Comparison of ENCODE assay signal across 18 cellular contexts in genomic region chr5:87319469-87319868, GRCh38. TPM values are rescaled to one million over a fixed set of nuclear protein-coding genes. Genes with fewer than 3 reads are reported as not detected.
A peak's percentile ranks its signal among the peaks of the same experiment; 100 is the strongest.
DNase-seq lines count a peak whose midpoint lies in the region; ATAC-seq, FAIRE-seq and TF ChIP-seq lines count a peak whose summit lies in the region.
"Had no signal": no experiment of that assay in that cellular context is flagged by ENCODE, and none has a peak within 500 bp of the region (broad histone marks: within the 10 kb centered on the region; RNA-seq: fewer than 3 reads in every experiment).

No MANE protein-coding gene starts in this region.

- CTCF ChIA-PET in CD4-positive, alpha-beta T cell (lab: Charles Lee): no interaction called here
- CTCF ChIA-PET in K562 (lab: Yijun Ruan, JAX; ENCODE audit: low intra/inter-chr PET ratio): no interaction called here

- H3K27me3 Mint-ChIP-seq in CD4-positive, alpha-beta T cell: no peaks in the 10 kb centered on the region
- H3K27me3 Mint-ChIP-seq in glutamatergic neuron (ENCODE audit: unreplicated experiment): no peaks in the 10 kb centered on the region
- H3K27me3 Mint-ChIP-seq: B cell; CD8-positive, alpha-beta memory T cell; IgD-negative memory B cell had no signal

- no peaks in the 10 kb centered on the region for H3K9me1 ChIP-seq in K562 (ENCODE audit: control insufficient read depth, insufficient read depth, low read length)

- ATAC-seq in CD4-positive, alpha-beta T cell (ENCODE audit: poor library complexity): no peak
- ATAC-seq in K562: no peak
- no peak for ATAC-seq in body of pancreas
- ATAC-seq: HepG2 had no signal

- TF ChIP-seq CTCF in CD4-positive, alpha-beta T cell (IDR thresholded peaks at IDR 0.05): no peak
- TF ChIP-seq CTCF in K562 (IDR thresholded peaks at IDR 0.05 in 2 of 3, conservative IDR thresholded peaks at IDR 0.05 in 1 of 3; ENCODE audit: insufficient read depth in 2 of 3, low read depth in 1 of 3, low read length in 3 of 3): no peak
- TF ChIP-seq CTCF in glutamatergic neuron (IDR thresholded peaks at IDR 0.05; ENCODE audit: partially characterized antibody, unreplicated experiment): no peak
- TF ChIP-seq CTCF in body of pancreas (IDR thresholded peaks at IDR 0.05): no peak

- no peak for FAIRE-seq in K562 (lab: Jason Lieb, UNC)
- FAIRE-seq: D721Med, HepG2 had no signal

- peaks cover 0 to 7% of the 10 kb centered on the region in 2 experiments; a peak in 1 of 5 replicates for H3K4me1 ChIP-seq in K562 (replicated peaks in 1 of 2; ENCODE audit: control insufficient read depth in 2 of 2, insufficient read depth in 2 of 2, low read length in 2 of 2)
- H3K4me1 ChIP-seq in body of pancreas: no peaks in the 10 kb centered on the region

- no peak for TF ChIP-seq EP300 in K562 (IDR thresholded peaks at IDR 0.05; ENCODE audit: low read length)

- in situ Hi-C loops in K562 (cut with MboI): no loop called here

- no peaks in the 10 kb centered on the region; the same call in 2 of the 3 replicates for H3K36me3 ChIP-seq in K562 (ENCODE audit: control insufficient read depth, insufficient read depth, low read length)
- H3K36me3 ChIP-seq in body of pancreas (replicated peaks in 1 of 2; ENCODE audit: insufficient read depth in 1 of 2, low read depth in 2 of 2): no peaks in the 10 kb centered on the region

- 84% methylated on average over 2 of the region's 2 CpGs for WGBS in K562 (ENCODE audit: insufficient coverage, low coverage, missing lambda C conversion rate)
- WGBS in body of pancreas, 2 donors: 86% methylated on average over 2 of the region's 2 CpGs; no CpG with 5 or more reads in 1 of the 2 donors

- no peaks in the 10 kb centered on the region for H3K27me3 ChIP-seq in CD4-positive, alpha-beta T cell (ENCODE audit: control insufficient read depth, insufficient read depth, low read length)
- no peaks in the 10 kb centered on the region for H3K27me3 ChIP-seq in K562 (ENCODE audit: control insufficient read depth in 2 of 2, insufficient read depth in 2 of 2, low read length in 2 of 2)
- no peaks in the 10 kb centered on the region for H3K27me3 ChIP-seq in body of pancreas
- H3K27me3 ChIP-seq: BLaER1 treated with 17β-estradiol and CSF1 and Interleukin-3, amounts not matched to agents 10 nM and 100 nM had no signal

- peak overlapping the region; percentile 21 for H3K27ac Mint-ChIP-seq in CD4-positive, alpha-beta T cell
- peak overlapping the region; percentile 28 for H3K27ac Mint-ChIP-seq in glutamatergic neuron (ENCODE audit: unreplicated experiment)
- H3K27ac Mint-ChIP-seq: B cell, IgD-negative memory B cell had no signal

- intact Hi-C loops in CD4-positive, alpha-beta T cell (cut with DNase I, micrococcal nuclease): no loop called here
- intact Hi-C loops in K562 (cut with micrococcal nuclease) (no loop called here), body of pancreas (cut with DNase I) (no loop called here)

- no peak overlapping the region for H3K4me2 ChIP-seq in K562 (ENCODE audit: insufficient read depth, low read length)

- no peak overlapping the region for H3K9ac ChIP-seq in K562 (ENCODE audit: insufficient read depth in 1 of 2, low read depth in 2 of 2, low read length in 2 of 2)
- H3K9ac ChIP-seq: BLaER1 treated with 17β-estradiol and CSF1 and Interleukin-3, amounts not matched to agents 10 nM and 100 nM had no signal

- TF ChIP-seq RAD21 in K562 (CRISPR knock-in tag; conservative IDR thresholded peaks at IDR 0.05 in 1 of 2, IDR thresholded peaks at IDR 0.05 in 1 of 2): no peak

- no TSS peak for BruUV-seq in K562 (replicated peaks; lab: Mats Ljungman, UMichigan)

- H3K4me3 ChIP-seq in K562 (no peak overlapping the region), body of pancreas (no peak overlapping the region)

- peaks cover 78% of the 10 kb centered on the region for H3K4me1 Mint-ChIP-seq in CD4-positive, alpha-beta T cell (ENCODE audit: low read depth)
- H3K4me1 Mint-ChIP-seq in glutamatergic neuron (ENCODE audit: low read depth, unreplicated experiment): peaks cover 1% of the 10 kb centered on the region

- no peak overlapping the region for H3K27ac ChIP-seq in CD4-positive, alpha-beta T cell (ENCODE audit: low read depth, low read length)
- H3K27ac ChIP-seq in K562 (ENCODE audit: extremely low read depth, low read depth, low read length) (no peak overlapping the region), body of pancreas (no peak overlapping the region)
- H3K27ac ChIP-seq: BLaER1 treated with 17β-estradiol and CSF1 and Interleukin-3, amounts not matched to agents 10 nM and 100 nM had no signal

- H3K4me3 Mint-ChIP-seq in CD4-positive, alpha-beta T cell: no peak overlapping the region
- H3K4me3 Mint-ChIP-seq in glutamatergic neuron (ENCODE audit: unreplicated experiment): no peak overlapping the region
- H3K4me3 Mint-ChIP-seq: B cell; CD8-positive, alpha-beta memory T cell; IgD-negative memory B cell had no signal

- H3K9me3 Mint-ChIP-seq in CD4-positive, alpha-beta T cell: peaks cover 8% of the 10 kb centered on the region
- peaks cover 9% of the 10 kb centered on the region for H3K9me3 Mint-ChIP-seq in glutamatergic neuron (ENCODE audit: unreplicated experiment)
- H3K9me3 Mint-ChIP-seq: CD8-positive, alpha-beta memory T cell had no signal

- peaks cover 25% of the 10 kb centered on the region for H3K36me3 Mint-ChIP-seq in CD4-positive, alpha-beta T cell (ENCODE audit: low read depth)
- H3K36me3 Mint-ChIP-seq in glutamatergic neuron (ENCODE audit: unreplicated experiment): peaks cover 14% of the 10 kb centered on the region

- H2AFZ ChIP-seq in K562 (ENCODE audit: low read depth, low read length): no peak overlapping the region

- TF ChIP-seq POLR2A in K562 (conservative IDR thresholded peaks at IDR 0.05) (no peak), body of pancreas (IDR thresholded peaks at IDR 0.05) (no peak)

- no peaks in the 10 kb centered on the region for H3K9me3 ChIP-seq in CD4-positive, alpha-beta T cell (ENCODE audit: control insufficient read depth, low read length)
- H3K9me3 ChIP-seq in K562 (replicated peaks; ENCODE audit: control insufficient read depth, insufficient read depth, low read depth, low read length) (peaks cover 2% of the 10 kb centered on the region; the same call in 1 of the 2 replicates), body of pancreas (no peaks in the 10 kb centered on the region)

- DNase-seq in CD4-positive, alpha-beta T cell: no peak
- DNase-seq in K562 (ENCODE audit: extremely low read depth in 1 of 4, low spot score in 3 of 4): no peak
- no peak for DNase-seq in glutamatergic neuron
- no peak for DNase-seq in NCI-H2171 (lab: John Stamatoyannopoulos, UW)
- DNase-seq in OCI-M1 (lab: John Stamatoyannopoulos, UW): no peak
- DNase-seq in T-helper 1 cell: no peak
- no peak for DNase-seq in body of pancreas
- DNase-seq: 8988T; CD8-positive, alpha-beta memory T cell; COR-L47; GDM1; GOT3; H7 had no signal

- peaks cover 7% of the 10 kb centered on the region; the same call in 2 of the 3 replicates for H3K79me2 ChIP-seq in K562 (ENCODE audit: control insufficient read depth, insufficient read depth, low read length)

- no peaks in the 10 kb centered on the region for H4K20me1 ChIP-seq in K562 (replicated peaks; ENCODE audit: control insufficient read depth, insufficient read depth, low read length)

- POLR2A ChIA-PET in CD4-positive, alpha-beta T cell (lab: Charles Lee): no interaction called here
- POLR2A ChIA-PET in K562 (lab: Yijun Ruan, JAX): no interaction called here

TF ChIP-seq in K562, 482 proteins besides CTCF, POLR2A, EP300 and RAD21:
- TF ChIP-seq CBX3 (IDR thresholded peaks at IDR 0.05; ENCODE audit: borderline replicate concordance in 1 of 2, low read length in 2 of 2) (0 out of 3 replicates have a peak, but pooled peaks of 1 of the 2 experiments have one; percentile 32), BACH1 (tag; IDR thresholded peaks at IDR 0.05) (no peak), ZFP36 (IDR thresholded peaks at IDR 0.05; ENCODE audit: low read depth, low read length, partially characterized antibody) (peak; percentile 69)

RNA-seq across cellular contexts. Expression of gene RASA1, which starts 51.8 kb away (rescaled TPM):
- 10 to 100 TPM; 15.1 to 15.4 TPM for total RNA-seq in CD4-positive, alpha-beta T cell
- 7.5 and 23.7 TPM in 2 replicates for total RNA-seq in K562 (2011; cell fraction: chromatin; rRNA removed; ENCODE audit: low replicate concordance)
- total RNA-seq in K562 (2011; cell fraction: nucleolus; rRNA removed): 6.0 and 7.6 TPM in 2 replicates
- total RNA-seq in K562 (2011; cell fraction: nucleoplasm; rRNA removed): 9.5 and 11.1 TPM in 2 replicates
- total RNA-seq in K562 (2014; rRNA removed): 7.7 and 9.3 TPM in 2 replicates
- total RNA-seq in K562 (2014; rRNA removed; fragmentation: Illumina TruSeq; extraction: Trizol): 7.2 and 9.1 TPM in 2 replicates
- 8.2 and 9.2 TPM in 2 replicates for total RNA-seq in K562 (2015; rRNA removed; fragmentation: Illumina TruSeq; extraction: Trizol)
- 9.1 and 11.4 TPM in 2 replicates for total RNA-seq in K562 (2021)
- polyA plus RNA-seq in K562 (2011; rRNA removed): 14.6 and 17.3 TPM in 2 replicates
- 4.8 and 7.7 TPM in 2 replicates for polyA plus RNA-seq in K562 (2011; cell fraction: cytosol; rRNA removed)
- polyA plus RNA-seq in K562 (2011; cell fraction: nucleus; rRNA removed): 14.0 and 22.1 TPM in 2 replicates
- 9.5 and 11.5 TPM in 2 replicates for polyA plus RNA-seq in K562 (2012)
- 9.4 and 10.6 TPM in 2 replicates for polyA plus RNA-seq in K562 (2014; fragmentation: Illumina TruSeq; extraction: Trizol)
- 1 to 10 TPM; 3.2 to 4.5 TPM for polyA plus RNA-seq in K562 (2014; fragmentation: Nextera tagmentation; extraction: Ambion mirVana)
- 9.8 TPM in 2 replicates for polyA plus RNA-seq in K562 (2014; rRNA removed)
- polyA minus RNA-seq in K562 (2011; rRNA and poly(A)+ RNA removed): 19.2 and 21.8 TPM in 2 replicates
- polyA minus RNA-seq in K562 (2011; cell fraction: cytosol; rRNA and poly(A)+ RNA removed): 5.3 and 5.4 TPM in 2 replicates
- polyA minus RNA-seq in K562 (2011; cell fraction: nucleus; rRNA and poly(A)+ RNA removed): 19.9 and 25.1 TPM in 2 replicates
- 55.1 TPM for total RNA-seq in glutamatergic neuron (ENCODE audit: unreplicated experiment)
- 10 to 100 TPM; 15.6 to 17.8 TPM for total RNA-seq in body of pancreas
